Comparison of ENCODE assay signal across 20 cellular contexts in the genomic region with DNA sequence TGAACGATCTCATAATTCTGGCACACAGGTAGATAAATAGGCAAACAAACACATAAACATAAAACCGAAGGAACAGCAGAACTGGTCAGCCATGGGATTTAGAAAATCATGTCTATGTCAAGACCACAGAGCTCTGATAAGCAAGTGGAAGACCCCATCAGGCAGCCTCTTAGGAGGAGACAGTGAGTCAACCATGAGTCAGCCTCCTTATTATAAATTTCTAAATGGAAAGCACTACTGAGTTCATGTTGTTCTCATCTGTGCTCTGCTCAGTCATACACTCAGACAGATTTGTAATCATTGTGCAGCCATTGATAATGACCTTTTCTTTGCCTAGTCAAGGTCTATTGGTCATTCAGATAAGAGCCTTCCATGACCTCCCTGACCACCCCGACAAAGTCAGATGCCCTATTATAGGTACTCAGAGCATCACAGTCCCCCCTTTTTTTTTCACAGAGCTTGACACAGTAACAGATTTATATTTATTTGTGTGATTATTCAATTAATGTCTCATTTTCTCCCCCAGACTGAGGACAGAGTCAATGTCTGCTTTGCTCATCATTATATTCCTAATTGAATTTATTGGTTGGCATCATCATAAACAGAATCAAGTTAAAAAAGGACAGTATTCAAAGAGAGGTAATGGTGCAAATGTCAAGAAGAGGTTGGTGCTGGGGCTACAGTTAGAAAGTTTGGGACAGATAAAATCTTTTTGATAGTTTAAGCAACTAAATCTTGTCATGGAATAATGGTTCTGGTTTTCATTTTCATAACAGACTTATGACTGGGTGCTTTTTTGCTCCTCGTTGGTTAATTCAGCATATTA.
DNase-seq lines count a peak whose midpoint lies in the region; FAIRE-seq and TF ChIP-seq lines count a peak whose summit lies in the region.
"Had no signal": no experiment of that assay in that cellular context is flagged by ENCODE, and none has a peak within 500 bp of the region (broad histone marks: within the 10 kb centered on the region; RNA-seq: fewer than 3 reads in every experiment).

No MANE protein-coding gene starts in this region.

- H3K4me1 ChIP-seq in mammary epithelial cell (ENCODE audit: insufficient read depth, low read length) (peaks cover 31% of the 10 kb centered on the region), trophoblast cell (ENCODE audit: control insufficient read depth in 1 of 2, insufficient read depth in 2 of 2, low read length in 2 of 2) (no peaks in the 10 kb centered on the region)
- H3K4me1 ChIP-seq: pancreas had no signal

- no peak overlapping the region for H3K4me3 ChIP-seq in mammary epithelial cell (replicated peaks in 1 of 3; ENCODE audit: insufficient read depth in 1 of 3, low read depth in 2 of 3, low read length in 3 of 3)
- H3K4me3 ChIP-seq in trophoblast cell (ENCODE audit: low read depth, low read length), result no peak overlapping the region
- H3K4me3 ChIP-seq: pancreas had no signal

- in situ Hi-C loops in mammary epithelial cell (cut with MboI; ENCODE audit: low sequenced_read_pairs in 2 of 2), result no loop called here

- BruUV-seq in mammary epithelial cell (replicated peaks; lab: Mats Ljungman, UMichigan) (no TSS peak), MCF 10A (replicated peaks; lab: Mats Ljungman, UMichigan) (no TSS peak), Calu3 (replicated peaks; lab: Mats Ljungman, UMichigan) (no TSS peak)

- CTCF ChIA-PET in mammary epithelial cell (lab: Charles Lee; ENCODE audit: low non-redundant PET), result no interaction called here
- CTCF ChIA-PET in MCF 10A (lab: Yijun Ruan, JAX), result interaction anchor here (0.6 kb wide), 1 partner anchor 26 kb away, joined by 3 read pairs; no protein-coding TSS in a partner anchor
- CTCF ChIA-PET in Calu3 (lab: Charles Lee), result interaction anchor here (0.6 kb wide), 1 partner anchor 8 kb away, joined by 6 read pairs; no protein-coding TSS in a partner anchor

- no peak overlapping the region for H2BK12ac ChIP-seq in trophoblast cell (ENCODE audit: low read length)

- H3K9me3 ChIP-seq in mammary epithelial cell (replicated peaks; ENCODE audit: insufficient read depth, low read length), result no peaks in the 10 kb centered on the region
- no peaks in the 10 kb centered on the region for H3K9me3 ChIP-seq in trophoblast cell (ENCODE audit: insufficient read depth, low read depth, low read length)
- H3K9me3 ChIP-seq: pancreas had no signal

- peak; percentile 74 for DNase-seq in mammary epithelial cell
- no peak for DNase-seq in MCF 10A (ENCODE audit: unreplicated experiment)
- DNase-seq in Calu3, result no peak
- DNase-seq in trophoblast cell, result no peak
- DNase-seq in HFFc6, result no peak
- DNase-seq: 8988T; activated CD4-positive, alpha-beta memory T cell treated with anti-CD3 and anti-CD28 coated beads, Interleukin-2, amount 10 ng/mL, durations not matched to agents 7 days and 5 days; CD4-positive, alpha-beta T cell; dermis blood vessel endothelial cell; foreskin fibroblast; GDM1; Karpas-422; NCI-H1417; NCI-H446; pancreas; stimulated activated CD4-positive, alpha-beta T cell treated with anti-CD3 and anti-CD28 coated beads, Interleukin-12 subunit alpha, Interleukin-12 subunit beta, amount 100 ng/mL, for 4 hours; stimulated activated naive CD8-positive, alpha-beta T cell treated with anti-CD3 and anti-CD28 coated beads, Interleukin-15, amount 100 ng/mL, for 72 hours had no signal

- H3K36me3 Mint-ChIP-seq in MCF 10A (ENCODE audit: insufficient read depth, unreplicated experiment) (no peaks in the 10 kb centered on the region), Calu3 (ENCODE audit: insufficient read depth, unreplicated experiment) (no peaks in the 10 kb centered on the region), HFFc6 (ENCODE audit: low read depth) (no peaks in the 10 kb centered on the region)

- H3K9me3 Mint-ChIP-seq in MCF 10A (ENCODE audit: unreplicated experiment) (no peaks in the 10 kb centered on the region), Calu3 (ENCODE audit: low read depth, unreplicated experiment) (no peaks in the 10 kb centered on the region), HFFc6 (no peaks in the 10 kb centered on the region)
- H3K9me3 Mint-ChIP-seq: activated CD4-positive, alpha-beta memory T cell treated with anti-CD3 and anti-CD28 coated beads, Interleukin-2, amount 10 ng/mL, durations not matched to agents 7 days and 5 days had no signal

- no peak overlapping the region for H3K23ac ChIP-seq in trophoblast cell (ENCODE audit: low read length)

- no peak overlapping the region for H2BK5ac ChIP-seq in trophoblast cell (ENCODE audit: low read depth, low read length, poor library complexity)

- H3K27ac Mint-ChIP-seq in MCF 10A (ENCODE audit: low read depth, unreplicated experiment), result no peak overlapping the region
- no peak overlapping the region for H3K27ac Mint-ChIP-seq in Calu3 (ENCODE audit: unreplicated experiment)
- no peak overlapping the region for H3K27ac Mint-ChIP-seq in HFFc6
- H3K27ac Mint-ChIP-seq: activated CD4-positive, alpha-beta memory T cell treated with anti-CD3 and anti-CD28 coated beads, Interleukin-2, amount 10 ng/mL, durations not matched to agents 7 days and 5 days; CD4-positive, alpha-beta T cell; stimulated activated naive CD8-positive, alpha-beta T cell treated with anti-CD3 and anti-CD28 coated beads, Interleukin-15, amount 100 ng/mL, for 72 hours had no signal

- H3K79me2 ChIP-seq in mammary epithelial cell (ENCODE audit: insufficient read depth, low read length) (no peaks in the 10 kb centered on the region), trophoblast cell (ENCODE audit: control insufficient read depth, insufficient read depth, low read length, poor library complexity) (no peaks in the 10 kb centered on the region)

- H3K4me1 Mint-ChIP-seq in MCF 10A (ENCODE audit: insufficient read depth, unreplicated experiment), result no peaks in the 10 kb centered on the region
- no peaks in the 10 kb centered on the region for H3K4me1 Mint-ChIP-seq in Calu3 (ENCODE audit: low read depth, unreplicated experiment)
- H3K4me1 Mint-ChIP-seq in HFFc6 (ENCODE audit: low read depth), result no peaks in the 10 kb centered on the region
- H3K4me1 Mint-ChIP-seq: activated CD4-positive, alpha-beta memory T cell treated with anti-CD3 and anti-CD28 coated beads, Interleukin-2, amount 10 ng/mL, durations not matched to agents 7 days and 5 days; stimulated activated naive CD8-positive, alpha-beta T cell treated with anti-CD3 and anti-CD28 coated beads, Interleukin-15, amount 100 ng/mL, for 72 hours had no signal

- no peak overlapping the region for H2AK5ac ChIP-seq in trophoblast cell (ENCODE audit: low read length)

- no peaks in the 10 kb centered on the region for H3K79me1 ChIP-seq in trophoblast cell (ENCODE audit: low read length)

- H3K27ac ChIP-seq in mammary epithelial cell (ENCODE audit: insufficient read depth, low read depth, low read length) (no peak overlapping the region), angular gyrus (ENCODE audit: low read depth, low read length) (peak overlapping the region; percentile 17), temporal lobe (ENCODE audit: low read depth, low read length) (peak overlapping the region; percentile 1), trophoblast cell (ENCODE audit: low read depth, low read length) (no peak overlapping the region)
- H3K27ac ChIP-seq: pancreas had no signal

- H3K14ac ChIP-seq in trophoblast cell (ENCODE audit: low read length), result no peak overlapping the region

- H3K9ac ChIP-seq in mammary epithelial cell (ENCODE audit: insufficient read depth, low read length) (no peak overlapping the region), trophoblast cell (ENCODE audit: low read length) (no peak overlapping the region)

- intact Hi-C loops in mammary epithelial cell (cut with micrococcal nuclease) (no loop called here), MCF 10A (cut with micrococcal nuclease) (no loop called here), Calu3 (cut with micrococcal nuclease; ENCODE audit: unreplicated experiment) (no loop called here)

- POLR2A ChIA-PET in MCF 10A (lab: Yijun Ruan, JAX), result no interaction called here

- H3K4ac ChIP-seq in trophoblast cell (ENCODE audit: low read depth, low read length), result no peak overlapping the region

- H4K12ac ChIP-seq in trophoblast cell (ENCODE audit: low read depth, low read length), result no peak overlapping the region

- no peaks in the 10 kb centered on the region for H4K20me1 ChIP-seq in mammary epithelial cell (ENCODE audit: insufficient read depth, low read length)

- H3K4me3 Mint-ChIP-seq in MCF 10A (ENCODE audit: unreplicated experiment) (no peak overlapping the region), Calu3 (ENCODE audit: low read depth, unreplicated experiment) (no peak overlapping the region), HFFc6 (no peak overlapping the region)
- H3K4me3 Mint-ChIP-seq: activated CD4-positive, alpha-beta memory T cell treated with anti-CD3 and anti-CD28 coated beads, Interleukin-2, amount 10 ng/mL, durations not matched to agents 7 days and 5 days; CD4-positive, alpha-beta T cell; stimulated activated naive CD8-positive, alpha-beta T cell treated with anti-CD3 and anti-CD28 coated beads, Interleukin-15, amount 100 ng/mL, for 72 hours had no signal

- no peak overlapping the region for H4K8ac ChIP-seq in trophoblast cell (ENCODE audit: low read depth, low read length)

- H3K27me3 Mint-ChIP-seq in MCF 10A (ENCODE audit: insufficient read depth, unreplicated experiment), result no peaks in the 10 kb centered on the region
- no peaks in the 10 kb centered on the region for H3K27me3 Mint-ChIP-seq in Calu3 (ENCODE audit: unreplicated experiment)
- peaks cover 3% of the 10 kb centered on the region; the same call in 1 of the 2 replicates for H3K27me3 Mint-ChIP-seq in HFFc6 (ENCODE audit: insufficient read depth)
- H3K27me3 Mint-ChIP-seq: activated CD4-positive, alpha-beta memory T cell treated with anti-CD3 and anti-CD28 coated beads, Interleukin-2, amount 10 ng/mL, durations not matched to agents 7 days and 5 days; CD4-positive, alpha-beta T cell; stimulated activated naive CD8-positive, alpha-beta T cell treated with anti-CD3 and anti-CD28 coated beads, Interleukin-15, amount 100 ng/mL, for 72 hours had no signal

- H3K4me2 ChIP-seq in mammary epithelial cell (ENCODE audit: insufficient read depth, low read depth, low read length), result no peak overlapping the region
- no peak overlapping the region for H3K4me2 ChIP-seq in trophoblast cell (ENCODE audit: low read length)

- H3K36me3 ChIP-seq in mammary epithelial cell (ENCODE audit: insufficient read depth, low read length) (no peaks in the 10 kb centered on the region), trophoblast cell (ENCODE audit: control insufficient read depth in 1 of 2, insufficient read depth in 2 of 2, low read length in 2 of 2) (no peaks in the 10 kb centered on the region)
- H3K36me3 ChIP-seq: pancreas had no signal

- no peak overlapping the region for H2AFZ ChIP-seq in mammary epithelial cell (ENCODE audit: low read depth, low read length)
- H2AFZ ChIP-seq in trophoblast cell (ENCODE audit: insufficient read depth, low read length, poor library complexity), result no peak overlapping the region

- H2BK120ac ChIP-seq in trophoblast cell (ENCODE audit: insufficient read depth, low read length, poor library complexity), result no peak overlapping the region

- no peaks in the 10 kb centered on the region for H3K27me3 ChIP-seq in mammary epithelial cell (ENCODE audit: insufficient read depth, low read length)
- H3K27me3 ChIP-seq in trophoblast cell (ENCODE audit: insufficient read depth, low read length), result no peaks in the 10 kb centered on the region
- H3K27me3 ChIP-seq: pancreas had no signal

- 87% methylated on average over 4 of the region's 4 CpGs for WGBS in mammary epithelial cell (ENCODE audit: low coverage, missing lambda C conversion rate)
- no CpG with 5 or more reads among the region's 4 CpGs for WGBS in trophoblast cell (ENCODE audit: extremely low coverage, insufficient coverage, insufficient read length)

- no peak overlapping the region for H3K18ac ChIP-seq in trophoblast cell (ENCODE audit: low read length)

- TF ChIP-seq CTCF in mammary epithelial cell (conservative IDR thresholded peaks at IDR 0.05 in 1 of 2, IDR thresholded peaks at IDR 0.05 in 1 of 2; ENCODE audit: extremely low read depth in 1 of 2, insufficient read depth in 1 of 2, low read depth in 1 of 2, low read length in 2 of 2), result no peak
- no peak for TF ChIP-seq CTCF in MCF 10A (IDR thresholded peaks at IDR 0.05; ENCODE audit: unreplicated experiment)
- TF ChIP-seq CTCF in Calu3 (IDR thresholded peaks at IDR 0.05; ENCODE audit: unreplicated experiment), result no peak
- TF ChIP-seq CTCF in HFFc6 (IDR thresholded peaks at IDR 0.05), result no peak

- peak; percentile 98 for FAIRE-seq in islet of Langerhans (lab: Jason Lieb, UNC)
- FAIRE-seq: pancreas had no signal

- H4K91ac ChIP-seq in trophoblast cell (ENCODE audit: low read depth, low read length), result no peak overlapping the region

- dilution Hi-C loops in mammary epithelial cell (cut with HindIII; ENCODE audit: low sequenced_read_pairs), result no loop called here

Comparison
In these comparisons a context has a peak if more than half of its experiments do, and no peak if none do; other contexts are left out.
1. H3K27ac ChIP-seq: peak in angular gyrus (single experiment) and temporal lobe (single experiment); none in mammary epithelial cell (single experiment) and trophoblast cell (single experiment).